ENCODE assay signal across 21 cellular contexts in genomic region chr11:84234462-84235202, GRCh38.
"Had no signal": no experiment of that assay in that cellular context is flagged by ENCODE, and none has a peak within 500 bp of the region (broad histone marks: within the 10 kb centered on the region; RNA-seq: fewer than 3 reads in every experiment).

No MANE protein-coding gene starts in this region.

- H3K27me3 Mint-ChIP-seq: activated CD4-positive, alpha-beta T cell treated with anti-CD3 and anti-CD28 coated beads, Interleukin-2, amount 10 ng/mL, durations not matched to agents 7 days and 5 days; activated naive CD8-positive, alpha-beta T cell treated with anti-CD3 and anti-CD28 coated beads, Interleukin-2, amount 10 ng/mL, durations not matched to agents 7 days and 5 days; activated T-cell treated with anti-CD3 and anti-CD28 coated beads, Interleukin-2, amount 50 U/mL, for 24 hours; effector memory CD8-positive, alpha-beta T cell; stimulated activated memory B cell treated with anti-CD40 and anti-IgM and Interleukin-4, amounts not matched to agents 10 μg/mL and 1 μg/mL and 100 μg/mL, for 72 hours had no signal

- H3K9me3 Mint-ChIP-seq: stimulated activated memory B cell treated with anti-CD40 and anti-IgM and Interleukin-4, amounts not matched to agents 10 μg/mL and 1 μg/mL and 100 μg/mL, for 72 hours had no signal

- H3K36me3 Mint-ChIP-seq: activated naive CD8-positive, alpha-beta T cell treated with anti-CD3 and anti-CD28 coated beads, Interleukin-2, amount 10 ng/mL, durations not matched to agents 7 days and 5 days; stimulated activated memory B cell treated with anti-CD40 and anti-IgM and Interleukin-4, amounts not matched to agents 10 μg/mL and 1 μg/mL and 100 μg/mL, for 72 hours had no signal

- H3K4me1 ChIP-seq: gastrocnemius medialis, spleen had no signal

- FAIRE-seq: islet of Langerhans had no signal

- H3K27ac ChIP-seq: epithelial cell of prostate, gastrocnemius medialis, ovary, spleen, thoracic aorta had no signal

- H3K4me3 Mint-ChIP-seq: activated CD4-positive, alpha-beta T cell treated with anti-CD3 and anti-CD28 coated beads, Interleukin-2, amount 10 ng/mL, durations not matched to agents 7 days and 5 days; activated CD8-positive, alpha-beta T cell treated with anti-CD3 and anti-CD28 coated beads, Interleukin-2, amount 10 ng/mL, durations not matched to agents 7 days and 5 days; activated naive CD8-positive, alpha-beta T cell treated with anti-CD3 and anti-CD28 coated beads, Interleukin-2, amount 10 ng/mL, durations not matched to agents 7 days and 5 days; activated T-cell treated with anti-CD3 and anti-CD28 coated beads, Interleukin-2, amount 50 U/mL, for 24 hours; effector memory CD8-positive, alpha-beta T cell; stimulated activated memory B cell treated with anti-CD40 and anti-IgM and Interleukin-4, amounts not matched to agents 10 μg/mL and 1 μg/mL and 100 μg/mL, for 72 hours had no signal

- H3K4me3 ChIP-seq: gastrocnemius medialis, lung, ovary, spleen, thoracic aorta had no signal

- H3K27ac Mint-ChIP-seq: activated CD4-positive, alpha-beta T cell treated with anti-CD3 and anti-CD28 coated beads, Interleukin-2, amount 10 ng/mL, durations not matched to agents 7 days and 5 days; activated CD8-positive, alpha-beta T cell treated with anti-CD3 and anti-CD28 coated beads, Interleukin-2, amount 10 ng/mL, durations not matched to agents 7 days and 5 days; activated naive CD8-positive, alpha-beta T cell treated with anti-CD3 and anti-CD28 coated beads, Interleukin-2, amount 10 ng/mL, durations not matched to agents 7 days and 5 days; activated T-cell treated with anti-CD3 and anti-CD28 coated beads, Interleukin-2, amount 50 U/mL, for 24 hours; activated T-helper 2 cell treated with anti-CD3 and anti-CD28 coated beads, Interferon-gamma antibody, Interleukin-2, Interleukin-4, amounts not matched to agents 10 μg/mL and 5 μg/mL and 100 μg/mL, durations not matched to agents 14 hours and 24 hours and 36 hours; effector memory CD8-positive, alpha-beta T cell; stimulated activated memory B cell treated with anti-CD40 and anti-IgM and Interleukin-4, amounts not matched to agents 10 μg/mL and 1 μg/mL and 100 μg/mL, for 72 hours had no signal

- H3K27me3 ChIP-seq: gastrocnemius medialis, ovary, spleen had no signal

- H3K4me1 Mint-ChIP-seq: activated CD4-positive, alpha-beta T cell treated with anti-CD3 and anti-CD28 coated beads, Interleukin-2, amount 10 ng/mL, durations not matched to agents 7 days and 5 days; activated naive CD8-positive, alpha-beta T cell treated with anti-CD3 and anti-CD28 coated beads, Interleukin-2, amount 10 ng/mL, durations not matched to agents 7 days and 5 days; stimulated activated memory B cell treated with anti-CD40 and anti-IgM and Interleukin-4, amounts not matched to agents 10 μg/mL and 1 μg/mL and 100 μg/mL, for 72 hours had no signal

- H3K36me3 ChIP-seq: gastrocnemius medialis, ovary, spleen, thoracic aorta had no signal

- H3K9me3 ChIP-seq: gastrocnemius medialis, ovary, spleen, thoracic aorta had no signal

- DNase-seq: activated CD4-positive, alpha-beta T cell treated with anti-CD3 and anti-CD28 coated beads, Interleukin-2, amount 10 ng/mL, durations not matched to agents 7 days and 5 days; activated CD8-positive, alpha-beta T cell treated with anti-CD3 and anti-CD28 coated beads, Interleukin-2, amount 10 ng/mL, durations not matched to agents 7 days and 5 days; activated naive CD4-positive, alpha-beta T cell treated with Interleukin-2 at 50 U/mL for 16 hours; activated naive CD8-positive, alpha-beta T cell treated with anti-CD3 and anti-CD28 coated beads, Interleukin-2, amount 10 ng/mL, durations not matched to agents 7 days and 5 days; activated T-cell treated with anti-CD3 and anti-CD28 coated beads, Interleukin-2, amount 50 U/mL, for 24 hours; dermis blood vessel endothelial cell; effector memory CD8-positive, alpha-beta T cell; gastrocnemius medialis; head of caudate nucleus; left colon; midbrain; ovary; spleen; stimulated activated CD4-positive, alpha-beta T cell treated with anti-CD3 and anti-CD28 coated beads, Interleukin-4, amount 100 ng/mL, for 4 hours; T1000 had no signal
